ENCODE assay signal across 14 cellular contexts in genomic region chr22:22746963-22747933, GRCh38.
DNase-seq lines count a peak whose midpoint lies in the region; ATAC-seq, FAIRE-seq and TF ChIP-seq lines count a peak whose summit lies in the region.
"Had no signal": no experiment of that assay in that cellular context is flagged by ENCODE, and none has a peak within 500 bp of the region (broad histone marks: within the 10 kb centered on the region; RNA-seq: fewer than 3 reads in every experiment).

No MANE protein-coding gene starts in this region.

- no peaks in the 10 kb centered on the region for H4K20me1 ChIP-seq in GM23338 (replicated peaks; ENCODE audit: insufficient read depth)
- H4K20me1 ChIP-seq in SU-DHL-6 (ENCODE audit: low read depth, low read length): no peaks in the 10 kb centered on the region

- H3K4me1 ChIP-seq in GM23338 (ENCODE audit: insufficient read depth): no peaks in the 10 kb centered on the region
- H3K4me1 ChIP-seq: SJSA1 had no signal

- peak; percentile 91 for FAIRE-seq in GM18507 (lab: Jason Lieb, UNC)
- FAIRE-seq: H1 had no signal

- H3K27me3 Mint-ChIP-seq in GM23338 (ENCODE audit: insufficient read depth, low read depth, poor library complexity): peaks cover 62% of the 10 kb centered on the region
- no peaks in the 10 kb centered on the region for H3K27me3 Mint-ChIP-seq in stimulated activated memory B cell treated with anti-CD40 and anti-IgM and Interleukin-4, amounts not matched to agents 10 μg/mL and 1 μg/mL and 100 μg/mL, for 72 hours
- peaks cover 5% of the 10 kb centered on the region for H3K27me3 Mint-ChIP-seq in activated naive CD8-positive, alpha-beta T cell treated with anti-CD3 and anti-CD28 coated beads, Interleukin-2, amount 50 U/mL, for 24 hours

- no peak for DNase-seq in GM18507 (ENCODE audit: extremely low spot score, insufficient read length, low read depth)
- DNase-seq in GM23338 (ENCODE audit: low spot score): peak; percentile 13
- no peak for DNase-seq in stimulated activated CD4-positive, alpha-beta T cell treated with anti-CD3 and anti-CD28 coated beads, Interleukin-4, amount 100 ng/mL, for 1 hour
- no peak for DNase-seq in stimulated activated CD4-positive, alpha-beta T cell treated with anti-CD3 and anti-CD28 coated beads, Interleukin-2, amount 100 ng/mL, for 48 hours
- no peak for DNase-seq in NCI-H2081 (lab: John Stamatoyannopoulos, UW)
- no peak for DNase-seq in activated naive CD8-positive, alpha-beta T cell treated with anti-CD3 and anti-CD28 coated beads, Interleukin-2, amount 50 U/mL, for 24 hours

- H3K4me1 Mint-ChIP-seq in GM23338: peaks cover 19% of the 10 kb centered on the region
- H3K4me1 Mint-ChIP-seq in stimulated activated memory B cell treated with anti-CD40 and anti-IgM and Interleukin-4, amounts not matched to agents 10 μg/mL and 1 μg/mL and 100 μg/mL, for 72 hours: peaks cover 44% of the 10 kb centered on the region
- H3K4me1 Mint-ChIP-seq in activated naive CD8-positive, alpha-beta T cell treated with anti-CD3 and anti-CD28 coated beads, Interleukin-2, amount 50 U/mL, for 24 hours: peaks cover 16% of the 10 kb centered on the region

- H3K9me3 ChIP-seq in SU-DHL-6 (ENCODE audit: insufficient read depth, low read length): no peaks in the 10 kb centered on the region
- H3K9me3 ChIP-seq: right lobe of liver, SJSA1 had no signal

- no peak overlapping the region for H2AFZ ChIP-seq in GM23338
- H2AFZ ChIP-seq in SU-DHL-6 (ENCODE audit: low read depth, low read length, severe bottlenecking): no peak overlapping the region
- H2AFZ ChIP-seq: neural progenitor cell had no signal

- no peak for TF ChIP-seq CTCF in GM23338 (conservative IDR thresholded peaks at IDR 0.05; ENCODE audit: low read depth in 2 of 2)
- no peak for TF ChIP-seq CTCF in SU-DHL-6 (IDR thresholded peaks at IDR 0.05; ENCODE audit: insufficient read depth, low read length, poor library complexity, severe bottlenecking)

- H3K9me2 ChIP-seq in GM23338 (ENCODE audit: insufficient read depth) (no peaks in the 10 kb centered on the region), SU-DHL-6 (replicated peaks; ENCODE audit: insufficient read depth, low read length) (no peaks in the 10 kb centered on the region)

- H3K79me2 ChIP-seq in GM23338 (replicated peaks; ENCODE audit: insufficient read depth) (no peaks in the 10 kb centered on the region), SU-DHL-6 (ENCODE audit: insufficient read depth, low read length) (no peaks in the 10 kb centered on the region)

- H3K9me3 Mint-ChIP-seq in GM23338: no peaks in the 10 kb centered on the region
- H3K9me3 Mint-ChIP-seq in stimulated activated memory B cell treated with anti-CD40 and anti-IgM and Interleukin-4, amounts not matched to agents 10 μg/mL and 1 μg/mL and 100 μg/mL, for 72 hours: no peaks in the 10 kb centered on the region
- no peaks in the 10 kb centered on the region for H3K9me3 Mint-ChIP-seq in activated naive CD8-positive, alpha-beta T cell treated with anti-CD3 and anti-CD28 coated beads, Interleukin-2, amount 50 U/mL, for 24 hours
- H3K9me3 Mint-ChIP-seq: activated naive CD4-positive, alpha-beta T cell treated with anti-CD3 and anti-CD28 coated beads for 36 hours; neural progenitor cell had no signal

- H3K4me3 Mint-ChIP-seq in GM23338: no peak overlapping the region
- no peak overlapping the region for H3K4me3 Mint-ChIP-seq in stimulated activated memory B cell treated with anti-CD40 and anti-IgM and Interleukin-4, amounts not matched to agents 10 μg/mL and 1 μg/mL and 100 μg/mL, for 72 hours
- no peak overlapping the region for H3K4me3 Mint-ChIP-seq in activated naive CD8-positive, alpha-beta T cell treated with anti-CD3 and anti-CD28 coated beads, Interleukin-2, amount 50 U/mL, for 24 hours
- H3K4me3 Mint-ChIP-seq: activated CD8-positive, alpha-beta memory T cell treated with anti-CD3 and anti-CD28 coated beads, Interleukin-2, amount 10 ng/mL, durations not matched to agents 7 days and 5 days; activated naive CD4-positive, alpha-beta T cell treated with anti-CD3 and anti-CD28 coated beads for 36 hours; neural progenitor cell had no signal

- H3F3A ChIP-seq in GM23338 (replicated peaks; ENCODE audit: low read depth): no peaks in the 10 kb centered on the region
- H3F3A ChIP-seq in SU-DHL-6 (ENCODE audit: insufficient read depth): peaks cover 5% of the 10 kb centered on the region; the same call in 1 of the 2 replicates

- H3K4me2 ChIP-seq in GM23338 (no peak overlapping the region), SU-DHL-6 (ENCODE audit: low read depth, low read length, poor library complexity, severe bottlenecking) (peak overlapping the region; percentile 31)
- H3K4me2 ChIP-seq: neural progenitor cell had no signal

- H3K36me3 ChIP-seq in GM23338 (ENCODE audit: insufficient read depth) (no peaks in the 10 kb centered on the region), SU-DHL-6 (ENCODE audit: low read length) (no peaks in the 10 kb centered on the region)
- H3K36me3 ChIP-seq: neural progenitor cell, right lobe of liver, SJSA1 had no signal

- H3K36me3 Mint-ChIP-seq in GM23338 (ENCODE audit: low read depth): no peaks in the 10 kb centered on the region
- no peaks in the 10 kb centered on the region for H3K36me3 Mint-ChIP-seq in stimulated activated memory B cell treated with anti-CD40 and anti-IgM and Interleukin-4, amounts not matched to agents 10 μg/mL and 1 μg/mL and 100 μg/mL, for 72 hours
- H3K36me3 Mint-ChIP-seq in activated naive CD8-positive, alpha-beta T cell treated with anti-CD3 and anti-CD28 coated beads, Interleukin-2, amount 50 U/mL, for 24 hours (ENCODE audit: low read depth): no peaks in the 10 kb centered on the region
- H3K36me3 Mint-ChIP-seq: activated CD8-positive, alpha-beta memory T cell treated with anti-CD3 and anti-CD28 coated beads, Interleukin-2, amount 10 ng/mL, durations not matched to agents 7 days and 5 days; neural progenitor cell had no signal

- H3K27me3 ChIP-seq in GM23338 (ENCODE audit: insufficient read depth): peaks cover 75% of the 10 kb centered on the region
- H3K27me3 ChIP-seq in SU-DHL-6 (ENCODE audit: low read length): no peaks in the 10 kb centered on the region
- H3K27me3 ChIP-seq: right lobe of liver had no signal

- no peak overlapping the region for H3K9ac ChIP-seq in SU-DHL-6 (ENCODE audit: low read length)
- H3K9ac ChIP-seq: neural progenitor cell had no signal

- no peak overlapping the region for H3K27ac Mint-ChIP-seq in GM23338
- no peak overlapping the region for H3K27ac Mint-ChIP-seq in stimulated activated memory B cell treated with anti-CD40 and anti-IgM and Interleukin-4, amounts not matched to agents 10 μg/mL and 1 μg/mL and 100 μg/mL, for 72 hours
- H3K27ac Mint-ChIP-seq in activated naive CD8-positive, alpha-beta T cell treated with anti-CD3 and anti-CD28 coated beads, Interleukin-2, amount 50 U/mL, for 24 hours: no peak overlapping the region
- H3K27ac Mint-ChIP-seq: activated CD8-positive, alpha-beta memory T cell treated with anti-CD3 and anti-CD28 coated beads, Interleukin-2, amount 10 ng/mL, durations not matched to agents 7 days and 5 days; activated naive CD4-positive, alpha-beta T cell treated with anti-CD3 and anti-CD28 coated beads for 36 hours had no signal

- H3K4me3 ChIP-seq in GM23338 (no peak overlapping the region), SU-DHL-6 (ENCODE audit: insufficient read depth, low read length, poor library complexity, severe bottlenecking) (no peak overlapping the region)
- H3K4me3 ChIP-seq: neural progenitor cell, right lobe of liver, SJSA1 had no signal

- H3K27ac ChIP-seq in GM23338 (ENCODE audit: low read depth) (no peak overlapping the region), SU-DHL-6 (ENCODE audit: low read depth, low read length) (peak overlapping the region; percentile 31)
- H3K27ac ChIP-seq: neural progenitor cell, right lobe of liver, SJSA1 had no signal

- no peak for ATAC-seq in GM23338
- peak; percentile 85 for ATAC-seq in stimulated activated memory B cell treated with anti-CD40 and anti-IgM and Interleukin-4, amounts not matched to agents 10 μg/mL and 1 μg/mL and 100 μg/mL, for 72 hours
- ATAC-seq in activated naive CD8-positive, alpha-beta T cell treated with anti-CD3 and anti-CD28 coated beads, Interleukin-2, amount 50 U/mL, for 24 hours: no peak

TF ChIP-seq in GM23338, 12 proteins besides CTCF, POLR2A, EP300 and RAD21 (continues in another document):
- no peak for TF ChIP-seq STAT1 (IDR thresholded peaks at IDR 0.05; ENCODE audit: unreplicated experiment)
- TF ChIP-seq CREB1 (CRISPR knock-in tag; IDR thresholded peaks at IDR 0.05; ENCODE audit: low read depth): no peak
- no peak for TF ChIP-seq NANOG (IDR thresholded peaks at IDR 0.05; ENCODE audit: borderline replicate concordance)
- no peak for TF ChIP-seq JUNB (IDR thresholded peaks at IDR 0.05; ENCODE audit: unreplicated experiment)
